24 cellular contexts compared by ENCODE assay signal in the genomic region with DNA sequence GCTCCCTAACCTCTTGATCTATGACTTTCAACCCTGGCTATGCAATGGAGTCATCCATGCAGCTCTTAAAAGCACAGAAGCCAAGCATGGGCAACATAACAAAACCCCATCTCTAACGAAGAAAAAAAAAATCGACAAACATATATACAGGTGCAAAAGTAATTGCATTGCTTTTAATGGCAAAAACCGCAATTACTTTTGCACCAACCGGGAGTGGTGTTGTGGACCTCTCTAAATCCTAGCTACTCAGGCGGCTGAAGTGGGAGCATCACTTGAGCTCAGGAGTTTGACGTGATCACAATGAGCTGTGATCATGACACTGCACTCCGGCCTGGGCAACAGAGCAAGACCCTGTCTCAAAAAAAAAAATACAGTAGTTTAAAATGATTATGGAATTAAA.
DNase-seq lines count a peak whose midpoint lies in the region; ATAC-seq, FAIRE-seq and TF ChIP-seq lines count a peak whose summit lies in the region.
"Had no signal": no experiment of that assay in that cellular context is flagged by ENCODE, and none has a peak within 500 bp of the region (broad histone marks: within the 10 kb centered on the region; RNA-seq: fewer than 3 reads in every experiment).

No MANE protein-coding gene starts in this region.

- H3K4me2 ChIP-seq in HepG2 (ENCODE audit: low read depth, low read length) (no peak overlapping the region), PC-3 (ENCODE audit: low read length) (no peak overlapping the region)
- H3K4me2 ChIP-seq: A549 had no signal

- H4K20me1 ChIP-seq in HepG2 (ENCODE audit: insufficient read depth, low read length) (no peaks in the 10 kb centered on the region), PC-3 (ENCODE audit: low read length) (no peaks in the 10 kb centered on the region)

- H3K9me3 ChIP-seq in HepG2 (ENCODE audit: low read length), result no peaks in the 10 kb centered on the region
- H3K9me3 ChIP-seq in right lobe of liver, result no peaks in the 10 kb centered on the region
- no peaks in the 10 kb centered on the region for H3K9me3 ChIP-seq in CD8-positive, alpha-beta T cell (ENCODE audit: low read length)
- no peaks in the 10 kb centered on the region for H3K9me3 ChIP-seq in T-helper 17 cell (ENCODE audit: control insufficient read depth, low read length, poor library complexity, severe bottlenecking)
- no peaks in the 10 kb centered on the region for H3K9me3 ChIP-seq in PC-3 (ENCODE audit: low read length)
- H3K9me3 ChIP-seq: A549 had no signal

- ATAC-seq in HepG2 (no peak), right lobe of liver (no peak), T-helper 17 cell (no peak), PC-3 (no peak)
- no peak for ATAC-seq in CD8-positive, alpha-beta T cell
- no peak for ATAC-seq in stimulated activated naive B cell treated with anti-CD40 and anti-IgM and Interleukin-4, amounts not matched to agents 10 μg/mL and 1 μg/mL and 100 μg/mL, for 72 hours (replicated peaks)
- ATAC-seq: A549 had no signal

- peaks cover 2 to 5% of the 10 kb centered on the region in 2 experiments; a peak in 3 of 5 replicates for H3K27me3 ChIP-seq in HepG2 (ENCODE audit: control insufficient read depth in 1 of 2, insufficient read depth in 2 of 2, low read length in 2 of 2)
- H3K27me3 ChIP-seq in right lobe of liver, result no peaks in the 10 kb centered on the region
- no peaks in the 10 kb centered on the region for H3K27me3 ChIP-seq in CD8-positive, alpha-beta T cell (ENCODE audit: insufficient read depth, low read length)
- no peaks in the 10 kb centered on the region for H3K27me3 ChIP-seq in PC-3 (ENCODE audit: low read length)

- TF ChIP-seq CTCF in HepG2 (CRISPR knock-in tag; IDR thresholded peaks at IDR 0.05) (no peak), right lobe of liver (IDR thresholded peaks at IDR 0.05) (no peak), PC-3 (conservative IDR thresholded peaks at IDR 0.05; ENCODE audit: low read depth, low read length) (no peak)
- no peak for TF ChIP-seq CTCF in CD8-positive, alpha-beta T cell (IDR thresholded peaks at IDR 0.05)

- H3K4me3 Mint-ChIP-seq in CD8-positive, alpha-beta T cell, result no peak overlapping the region
- no peak overlapping the region for H3K4me3 Mint-ChIP-seq in T-helper 17 cell
- H3K4me3 Mint-ChIP-seq in stimulated activated naive B cell treated with anti-CD40 and anti-IgM and Interleukin-4, amounts not matched to agents 10 μg/mL and 1 μg/mL and 100 μg/mL, for 72 hours, result no peak overlapping the region

- H3K4me1 Mint-ChIP-seq in CD8-positive, alpha-beta T cell (ENCODE audit: low read depth), result peaks cover 66% of the 10 kb centered on the region
- H3K4me1 Mint-ChIP-seq in T-helper 17 cell, result peaks cover 34% of the 10 kb centered on the region
- H3K4me1 Mint-ChIP-seq in stimulated activated naive B cell treated with anti-CD40 and anti-IgM and Interleukin-4, amounts not matched to agents 10 μg/mL and 1 μg/mL and 100 μg/mL, for 72 hours, result peaks cover 22 to 39% of the 10 kb centered on the region in 2 donors

- CTCF ChIA-PET in HepG2 (lab: Yijun Ruan, JAX; ENCODE audit: low intra/inter-chr PET ratio, low total read pairs) (no interaction called here), PC-3 (lab: Charles Lee) (interaction anchor here (1.7 kb wide), 1 partner anchor 10 kb away, joined by 4 read pairs; no protein-coding TSS in a partner anchor)
- CTCF ChIA-PET in CD8-positive, alpha-beta T cell (lab: Charles Lee), result interaction anchor here (0.9 to 3.4 kb wide), 7 partner anchors 10 to 248 kb away, joined by 3 to 36 read pairs (median 5); no protein-coding TSS in a partner anchor

- BruUV-seq in HepG2 (replicated peaks; lab: Mats Ljungman, UMichigan) (no TSS peak), PC-3 (replicated peaks; lab: Mats Ljungman, UMichigan) (no TSS peak)

- FAIRE-seq in HepG2 (lab: Jason Lieb, UNC), result no peak
- FAIRE-seq: A549, D721Med had no signal

- DNase-seq in HepG2 (ENCODE audit: low spot score) (no peak), right lobe of liver (no peak), T-helper 17 cell (no peak), PC-3 (no peak)
- DNase-seq in CD8-positive, alpha-beta T cell, result no peak
- DNase-seq in stimulated activated naive B cell treated with anti-CD40 and anti-IgM and Interleukin-4, amounts not matched to agents 10 μg/mL and 1 μg/mL and 100 μg/mL, for 72 hours, result no peak
- no peak for DNase-seq in activated effector memory CD4-positive, alpha-beta T cell treated with anti-CD3 and anti-CD28 coated beads, Interleukin-2, amount 50 U/mL, for 16 hours
- DNase-seq: AML-193; C1 segment of cervical spinal cord; H7; KG1; MM.1S; NCI-H1048; NCI-H1417; NCI-H1694; NCI-H2029 treated with DMSO at 0.1 percent for 48 hours; NCI-H446 treated with DMSO at 0.1 percent for 48 hours; NCI-H526; NCI-H82; NK-92 treated with Interleukin-12 subunit alpha and Interleukin-12 subunit beta, amount 100 ng/mL, for 24 hours; SHP77 had no signal

- H3K4me1 ChIP-seq in HepG2 (ENCODE audit: insufficient read depth, low read length) (no peaks in the 10 kb centered on the region), right lobe of liver (no peaks in the 10 kb centered on the region), PC-3 (ENCODE audit: insufficient read depth, low read length) (no peaks in the 10 kb centered on the region)
- peaks cover 36% of the 10 kb centered on the region for H3K4me1 ChIP-seq in CD8-positive, alpha-beta T cell (ENCODE audit: insufficient read depth, low read length)
- H3K4me1 ChIP-seq: A549 had no signal

- in situ Hi-C loops in HepG2 (cut with HindIII; ENCODE audit: extremely low pct_ligation_motif_present, low pct_unique_long_range_greater_than_20kb), result no loop called here

- no peaks in the 10 kb centered on the region for H3F3A ChIP-seq in PC-3 (ENCODE audit: low read length, unreplicated experiment)

- peaks cover 2% of the 10 kb centered on the region for H3K9me3 Mint-ChIP-seq in CD8-positive, alpha-beta T cell
- peaks cover 0 to 3% of the 10 kb centered on the region in 2 donors for H3K9me3 Mint-ChIP-seq in stimulated activated naive B cell treated with anti-CD40 and anti-IgM and Interleukin-4, amounts not matched to agents 10 μg/mL and 1 μg/mL and 100 μg/mL, for 72 hours

- H3K4me3 ChIP-seq in HepG2 (replicated peaks in 1 of 3; ENCODE audit: insufficient read depth in 1 of 3, low read depth in 2 of 3, low read length in 3 of 3) (no peak overlapping the region), right lobe of liver (no peak overlapping the region), PC-3 (ENCODE audit: low read length) (no peak overlapping the region)
- H3K4me3 ChIP-seq in CD8-positive, alpha-beta T cell (ENCODE audit: low read depth, low read length), result no peak overlapping the region
- H3K4me3 ChIP-seq: A549 had no signal

- POLR2A ChIA-PET in HepG2 (lab: Yijun Ruan, JAX), result no interaction called here
- POLR2A ChIA-PET in CD8-positive, alpha-beta T cell (lab: Charles Lee), result interaction anchor here (0.8 to 1.3 kb wide), 4 partner anchors 11 to 185 kb away, joined by 3 to 6 read pairs (median 4); no protein-coding TSS in a partner anchor
- POLR2A ChIA-PET in PC-3 (lab: Charles Lee; ENCODE audit: unreplicated experiment), result no interaction called here

- H3K36me3 ChIP-seq in HepG2 (replicated peaks in 1 of 2; ENCODE audit: control insufficient read depth in 1 of 2, insufficient read depth in 2 of 2, low read length in 2 of 2), result no peaks in the 10 kb centered on the region
- H3K36me3 ChIP-seq in right lobe of liver, result peaks cover 0 to 12% (median 0%) of the 10 kb centered on the region in 4 donors
- H3K36me3 ChIP-seq in CD8-positive, alpha-beta T cell (ENCODE audit: insufficient read depth, low read length), result peaks cover 18% of the 10 kb centered on the region
- no peaks in the 10 kb centered on the region for H3K36me3 ChIP-seq in PC-3 (ENCODE audit: low read depth, low read length)

- no peaks in the 10 kb centered on the region for H3K27me3 Mint-ChIP-seq in CD8-positive, alpha-beta T cell (ENCODE audit: low read depth)
- no peaks in the 10 kb centered on the region for H3K27me3 Mint-ChIP-seq in T-helper 17 cell
- H3K27me3 Mint-ChIP-seq in stimulated activated naive B cell treated with anti-CD40 and anti-IgM and Interleukin-4, amounts not matched to agents 10 μg/mL and 1 μg/mL and 100 μg/mL, for 72 hours, result no peaks in the 10 kb centered on the region

- H3K27ac ChIP-seq in HepG2 (ENCODE audit: extremely low read length, insufficient read depth, low read length) (no peak overlapping the region), right lobe of liver (no peak overlapping the region), PC-3 (ENCODE audit: low read length) (no peak overlapping the region)
- no peak overlapping the region for H3K27ac ChIP-seq in CD8-positive, alpha-beta T cell (ENCODE audit: low read depth, low read length)
- H3K27ac ChIP-seq: A549, RWPE1 had no signal

- no peaks in the 10 kb centered on the region for H3K79me2 ChIP-seq in HepG2 (ENCODE audit: insufficient read depth, low read length)
- no peaks in the 10 kb centered on the region for H3K79me2 ChIP-seq in PC-3 (ENCODE audit: low read length)

- intact Hi-C loops in HepG2 (cut with micrococcal nuclease; ENCODE audit: unreplicated experiment), result no loop called here
- intact Hi-C loops in right lobe of liver (cut with DNase I), result no loop called here
- intact Hi-C loops in CD8-positive, alpha-beta T cell (cut with DNase I, micrococcal nuclease), result no loop called here
- intact Hi-C loops in PC-3 (cut with micrococcal nuclease), result no loop called here

- H2AFZ ChIP-seq in HepG2 (ENCODE audit: low read length) (no peak overlapping the region), PC-3 (ENCODE audit: low read length) (no peak overlapping the region)

- no peak for TF ChIP-seq RAD21 in HepG2 (CRISPR knock-in tag; IDR thresholded peaks at IDR 0.05)

- 27% methylated on average over 7 of the region's 7 CpGs for WGBS in HepG2 (ENCODE audit: low lambda C conversion rate)
- 96% methylated on average over 6 of the region's 7 CpGs for WGBS in right lobe of liver (ENCODE audit: insufficient coverage, low coverage, low lambda C conversion rate, missing lambda C conversion rate)

- no peaks in the 10 kb centered on the region for H3K9me2 ChIP-seq in PC-3 (replicated peaks; ENCODE audit: low read length)

- peaks cover 69% of the 10 kb centered on the region for H3K36me3 Mint-ChIP-seq in CD8-positive, alpha-beta T cell
- peaks cover 2% of the 10 kb centered on the region for H3K36me3 Mint-ChIP-seq in T-helper 17 cell (ENCODE audit: low read depth)
- H3K36me3 Mint-ChIP-seq in stimulated activated naive B cell treated with anti-CD40 and anti-IgM and Interleukin-4, amounts not matched to agents 10 μg/mL and 1 μg/mL and 100 μg/mL, for 72 hours, result peaks cover 35 to 47% of the 10 kb centered on the region in 2 donors

- TF ChIP-seq EP300 in HepG2 (IDR thresholded peaks at IDR 0.05; ENCODE audit: low read depth in 2 of 2, low read length in 2 of 2) (no peak), HepG2 (CRISPR knock-in tag; IDR thresholded peaks at IDR 0.05; ENCODE audit: borderline replicate concordance) (no peak)

- H3K27ac Mint-ChIP-seq in CD8-positive, alpha-beta T cell, result peak overlapping the region; percentile 74
- peak overlapping the region; percentile 16 for H3K27ac Mint-ChIP-seq in T-helper 17 cell
- peak overlapping the region; percentile 75 for H3K27ac Mint-ChIP-seq in stimulated activated naive B cell treated with anti-CD40 and anti-IgM and Interleukin-4, amounts not matched to agents 10 μg/mL and 1 μg/mL and 100 μg/mL, for 72 hours

- H3K9ac ChIP-seq in HepG2 (ENCODE audit: insufficient read depth, low read depth, low read length), result no peak overlapping the region
- no peak overlapping the region for H3K9ac ChIP-seq in PC-3 (ENCODE audit: low read length)

- TF ChIP-seq POLR2A in HepG2 (IDR thresholded peaks at IDR 0.05; ENCODE audit: insufficient read depth in 1 of 2, low read depth in 2 of 2, low read length in 2 of 2) (no peak), right lobe of liver (IDR thresholded peaks at IDR 0.05) (no peak)

Comparison
In these comparisons a context has a peak if more than half of its experiments do, and no peak if none do; other contexts are left out.
1. H3K27ac Mint-ChIP-seq: peak in every context shown above with its lines; median percentile 75 in stimulated activated naive B cell treated with anti-CD40 and anti-IgM and Interleukin-4, amounts not matched to agents 10 μg/mL and 1 μg/mL and 100 μg/mL, for 72 hours; 74 in CD8-positive, alpha-beta T cell; 16 in T-helper 17 cell.